Comparison of ENCODE assay signal across 9 cellular contexts in genomic region chr1:207831517-207832327, GRCh38.
A peak's percentile ranks its signal among the peaks of the same experiment; 100 is the strongest.
DNase-seq lines count a peak whose midpoint lies in the region; ATAC-seq, FAIRE-seq and TF ChIP-seq lines count a peak whose summit lies in the region.
"Had no signal": no experiment of that assay in that cellular context is flagged by ENCODE, and none has a peak within 500 bp of the region (broad histone marks: within the 10 kb centered on the region; RNA-seq: fewer than 3 reads in every experiment).

No MANE protein-coding gene starts in this region.

- no peaks in the 10 kb centered on the region for H3K27me3 Mint-ChIP-seq in activated T-helper 1 cell treated with anti-CD3 and anti-CD28 coated beads, Interleukin-12 subunit alpha, Interleukin-12 subunit beta, Interleukin-2, Interleukin-4 antibody, amounts not matched to agents 30 ng/mL and 10 ng/mL and 1 ng/mL, durations not matched to agents 14 hours and 24 hours and 36 hours (ENCODE audit: insufficient read depth)

- WGBS in urinary bladder, result 66% methylated on average over 9 of the region's 9 CpGs
- WGBS in small intestine, 3 donors, result 60 to 76% (median 62%) methylated on average over 9 of the region's 9 CpGs

- H3K36me3 ChIP-seq in left lung (no peaks in the 10 kb centered on the region), urinary bladder (ENCODE audit: insufficient read depth) (no peaks in the 10 kb centered on the region), small intestine (ENCODE audit: control insufficient read depth in 2 of 2, insufficient read depth in 2 of 2, low read length in 2 of 2) (no peaks in the 10 kb centered on the region)
- H3K36me3 ChIP-seq: SJSA1 had no signal

- no peaks in the 10 kb centered on the region for H3K9me3 ChIP-seq in left lung
- no peaks in the 10 kb centered on the region for H3K9me3 ChIP-seq in small intestine (ENCODE audit: control insufficient read depth, low read depth)
- H3K9me3 ChIP-seq: SJSA1 had no signal

- H3K36me3 Mint-ChIP-seq in activated T-helper 1 cell treated with anti-CD3 and anti-CD28 coated beads, Interleukin-12 subunit alpha, Interleukin-12 subunit beta, Interleukin-2, Interleukin-4 antibody, amounts not matched to agents 30 ng/mL and 10 ng/mL and 1 ng/mL, durations not matched to agents 14 hours and 24 hours and 36 hours (ENCODE audit: low read depth), result peaks cover 20% of the 10 kb centered on the region

- intact Hi-C loops in activated T-helper 1 cell treated with anti-CD3 and anti-CD28 coated beads, Interleukin-12 subunit alpha, Interleukin-12 subunit beta, Interleukin-2, Interleukin-4 antibody, amounts not matched to agents 30 ng/mL and 10 ng/mL and 1 ng/mL, durations not matched to agents 14 hours and 24 hours and 36 hours (cut with micrococcal nuclease), result loop anchor here (1.0 kb wide), 3 partner anchors 7 to 35 kb away; no protein-coding TSS in a partner anchor
- intact Hi-C loops in left lung (cut with DNase I), result no loop called here

- H3K27ac ChIP-seq in left lung (peak overlapping the region in 1 of 2 donors; percentile 70), urinary bladder (ENCODE audit: low read depth) (peak overlapping the region; percentile 74), small intestine (ENCODE audit: low read depth in 1 of 2, low read length in 1 of 2) (peak overlapping the region in 1 of 2 donors; percentile 85)
- H3K27ac ChIP-seq: SJSA1 had no signal

- H3K9me3 Mint-ChIP-seq in activated T-helper 1 cell treated with anti-CD3 and anti-CD28 coated beads, Interleukin-12 subunit alpha, Interleukin-12 subunit beta, Interleukin-2, Interleukin-4 antibody, amounts not matched to agents 30 ng/mL and 10 ng/mL and 1 ng/mL, durations not matched to agents 14 hours and 24 hours and 36 hours, result no peaks in the 10 kb centered on the region

- peaks cover 98% of the 10 kb centered on the region for H3K4me1 Mint-ChIP-seq in activated T-helper 1 cell treated with anti-CD3 and anti-CD28 coated beads, Interleukin-12 subunit alpha, Interleukin-12 subunit beta, Interleukin-2, Interleukin-4 antibody, amounts not matched to agents 30 ng/mL and 10 ng/mL and 1 ng/mL, durations not matched to agents 14 hours and 24 hours and 36 hours (ENCODE audit: low read depth)

- TF ChIP-seq CTCF in left lung (IDR thresholded peaks at IDR 0.05), result no peak

- peak; percentile 62 for DNase-seq in activated T-helper 1 cell treated with anti-CD3 and anti-CD28 coated beads, Interleukin-12 subunit alpha, Interleukin-12 subunit beta, Interleukin-2, Interleukin-4 antibody, amounts not matched to agents 30 ng/mL and 10 ng/mL and 1 ng/mL, durations not matched to agents 14 hours and 24 hours and 36 hours (ENCODE audit: low spot score)
- DNase-seq in left lung (no peak), AG20443 (ENCODE audit: low spot score) (no peak), small intestine (no peak), COLO829 (ENCODE audit: low spot score) (no peak)

- peak overlapping the region; percentile 96 for H3K27ac Mint-ChIP-seq in activated T-helper 1 cell treated with anti-CD3 and anti-CD28 coated beads, Interleukin-12 subunit alpha, Interleukin-12 subunit beta, Interleukin-2, Interleukin-4 antibody, amounts not matched to agents 30 ng/mL and 10 ng/mL and 1 ng/mL, durations not matched to agents 14 hours and 24 hours and 36 hours

- H3K4me3 ChIP-seq in left lung (no peak overlapping the region), urinary bladder (ENCODE audit: low read depth, low read length) (no peak overlapping the region), small intestine (ENCODE audit: low read depth in 1 of 2, low read length in 2 of 2) (no peak overlapping the region)
- H3K4me3 ChIP-seq: SJSA1 had no signal

- H3K4me1 ChIP-seq in left lung, result peaks cover 16 to 87% of the 10 kb centered on the region in 2 donors
- peaks cover 2% of the 10 kb centered on the region for H3K4me1 ChIP-seq in urinary bladder (ENCODE audit: insufficient read depth)
- H3K4me1 ChIP-seq in small intestine (ENCODE audit: control insufficient read depth in 2 of 2, insufficient read depth in 1 of 2, low read depth in 1 of 2, low read length in 1 of 2), result peaks cover 0 to 9% of the 10 kb centered on the region in 2 donors
- H3K4me1 ChIP-seq: SJSA1 had no signal

- H3K4me3 Mint-ChIP-seq in activated T-helper 1 cell treated with anti-CD3 and anti-CD28 coated beads, Interleukin-12 subunit alpha, Interleukin-12 subunit beta, Interleukin-2, Interleukin-4 antibody, amounts not matched to agents 30 ng/mL and 10 ng/mL and 1 ng/mL, durations not matched to agents 14 hours and 24 hours and 36 hours, result peak overlapping the region; percentile 81

- H3K27me3 ChIP-seq in left lung (no peaks in the 10 kb centered on the region), small intestine (ENCODE audit: control insufficient read depth in 2 of 2, insufficient read depth in 2 of 2, low read length in 2 of 2) (no peaks in the 10 kb centered on the region)
- H3K27me3 ChIP-seq: SJSA1 had no signal

- no peak for FAIRE-seq in small intestine (lab: Jason Lieb, UNC)

- ATAC-seq in GM19043 (IDR thresholded peaks at IDR 0.05; ENCODE audit: low read depth, unreplicated experiment) (peak; percentile 81), HG03064 (IDR thresholded peaks at IDR 0.05; ENCODE audit: low read depth, unreplicated experiment) (peak; percentile 79), left lung (peak; percentile 38)
